ENCODE assay signal across 1 cellular context in the genomic region with DNA sequence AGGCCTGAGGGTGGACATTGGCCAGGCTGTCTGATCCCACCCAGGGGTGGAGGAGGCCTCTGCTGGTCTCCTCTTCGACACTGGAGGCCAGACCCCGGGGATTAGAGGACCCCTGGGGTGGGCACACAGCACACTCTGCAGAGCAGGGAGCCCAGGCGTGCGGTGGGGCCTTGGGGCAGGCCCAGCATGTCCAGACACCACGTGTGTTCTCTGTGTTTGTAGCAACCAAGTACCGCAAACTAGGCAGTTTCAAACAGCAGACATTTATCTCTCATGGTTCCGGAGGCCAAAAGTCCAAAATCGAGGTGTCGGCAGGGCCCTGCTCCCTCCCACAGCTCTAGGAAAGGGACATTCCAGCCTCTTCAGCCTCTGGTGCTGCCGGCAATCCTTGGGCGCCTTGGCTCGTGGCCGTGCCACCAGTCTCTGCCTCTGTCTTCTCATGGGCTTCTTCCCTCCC.
TF ChIP-seq lines count a peak whose summit lies in the region.

No MANE protein-coding gene starts in this region.

TF ChIP-seq in HepG2, 621 proteins besides CTCF, POLR2A, EP300 and RAD21 (continued from another document and continues in another):
- TF ChIP-seq, protein P1, sequence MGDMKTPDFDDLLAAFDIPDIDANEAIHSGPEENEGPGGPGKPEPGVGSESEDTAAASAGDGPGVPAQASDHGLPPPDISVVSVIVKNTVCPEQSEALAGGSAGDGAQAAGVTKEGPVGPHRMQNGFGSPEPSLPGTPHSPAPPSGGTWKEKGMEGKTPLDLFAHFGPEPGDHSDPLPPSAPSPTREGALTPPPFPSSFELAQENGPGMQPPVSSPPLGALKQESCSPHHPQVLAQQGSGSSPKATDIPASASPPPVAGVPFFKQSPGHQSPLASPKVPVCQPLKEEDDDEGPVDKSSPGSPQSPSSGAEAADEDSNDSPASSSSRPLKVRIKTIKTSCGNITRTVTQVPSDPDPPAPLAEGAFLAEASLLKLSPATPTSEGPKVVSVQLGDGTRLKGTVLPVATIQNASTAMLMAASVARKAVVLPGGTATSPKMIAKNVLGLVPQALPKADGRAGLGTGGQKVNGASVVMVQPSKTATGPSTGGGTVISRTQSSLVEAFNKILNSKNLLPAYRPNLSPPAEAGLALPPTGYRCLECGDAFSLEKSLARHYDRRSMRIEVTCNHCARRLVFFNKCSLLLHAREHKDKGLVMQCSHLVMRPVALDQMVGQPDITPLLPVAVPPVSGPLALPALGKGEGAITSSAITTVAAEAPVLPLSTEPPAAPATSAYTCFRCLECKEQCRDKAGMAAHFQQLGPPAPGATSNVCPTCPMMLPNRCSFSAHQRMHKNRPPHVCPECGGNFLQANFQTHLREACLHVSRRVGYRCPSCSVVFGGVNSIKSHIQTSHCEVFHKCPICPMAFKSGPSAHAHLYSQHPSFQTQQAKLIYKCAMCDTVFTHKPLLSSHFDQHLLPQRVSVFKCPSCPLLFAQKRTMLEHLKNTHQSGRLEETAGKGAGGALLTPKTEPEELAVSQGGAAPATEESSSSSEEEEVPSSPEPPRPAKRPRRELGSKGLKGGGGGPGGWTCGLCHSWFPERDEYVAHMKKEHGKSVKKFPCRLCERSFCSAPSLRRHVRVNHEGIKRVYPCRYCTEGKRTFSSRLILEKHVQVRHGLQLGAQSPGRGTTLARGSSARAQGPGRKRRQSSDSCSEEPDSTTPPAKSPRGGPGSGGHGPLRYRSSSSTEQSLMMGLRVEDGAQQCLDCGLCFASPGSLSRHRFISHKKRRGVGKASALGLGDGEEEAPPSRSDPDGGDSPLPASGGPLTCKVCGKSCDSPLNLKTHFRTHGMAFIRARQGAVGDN (CRISPR knock-in tag; IDR thresholded peaks at IDR 0.05): peak; percentile 94
- TF ChIP-seq FOSL2 (CRISPR knock-in tag; IDR thresholded peaks at IDR 0.05): no peak
- peak; percentile 49; the same call in 1 of the 3 replicates for TF ChIP-seq MXI1 (IDR thresholded peaks at IDR 0.05; ENCODE audit: borderline replicate concordance, low read depth, low read length)
- TF ChIP-seq, protein P2, sequence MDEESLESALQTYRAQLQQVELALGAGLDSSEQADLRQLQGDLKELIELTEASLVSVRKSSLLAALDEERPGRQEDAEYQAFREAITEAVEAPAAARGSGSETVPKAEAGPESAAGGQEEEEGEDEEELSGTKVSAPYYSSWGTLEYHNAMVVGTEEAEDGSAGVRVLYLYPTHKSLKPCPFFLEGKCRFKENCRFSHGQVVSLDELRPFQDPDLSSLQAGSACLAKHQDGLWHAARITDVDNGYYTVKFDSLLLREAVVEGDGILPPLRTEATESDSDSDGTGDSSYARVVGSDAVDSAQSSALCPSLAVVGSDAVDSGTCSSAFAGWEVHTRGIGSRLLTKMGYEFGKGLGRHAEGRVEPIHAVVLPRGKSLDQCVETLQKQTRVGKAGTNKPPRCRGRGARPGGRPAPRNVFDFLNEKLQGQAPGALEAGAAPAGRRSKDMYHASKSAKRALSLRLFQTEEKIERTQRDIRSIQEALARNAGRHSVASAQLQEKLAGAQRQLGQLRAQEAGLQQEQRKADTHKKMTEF (CRISPR knock-in tag; IDR thresholded peaks at IDR 0.05): 0 out of 2 replicates have a peak, but pooled peaks have one; percentile 24
- no peak for TF ChIP-seq GATAD1 (CRISPR knock-in tag; IDR thresholded peaks at IDR 0.05)
- TF ChIP-seq MTA3 (CRISPR knock-in tag; IDR thresholded peaks at IDR 0.05): no peak
- TF ChIP-seq ZSCAN30 (CRISPR knock-in tag; IDR thresholded peaks at IDR 0.05): no peak
- no peak for TF ChIP-seq PHF21A (CRISPR knock-in tag; IDR thresholded peaks at IDR 0.05)
- TF ChIP-seq, protein P3, sequence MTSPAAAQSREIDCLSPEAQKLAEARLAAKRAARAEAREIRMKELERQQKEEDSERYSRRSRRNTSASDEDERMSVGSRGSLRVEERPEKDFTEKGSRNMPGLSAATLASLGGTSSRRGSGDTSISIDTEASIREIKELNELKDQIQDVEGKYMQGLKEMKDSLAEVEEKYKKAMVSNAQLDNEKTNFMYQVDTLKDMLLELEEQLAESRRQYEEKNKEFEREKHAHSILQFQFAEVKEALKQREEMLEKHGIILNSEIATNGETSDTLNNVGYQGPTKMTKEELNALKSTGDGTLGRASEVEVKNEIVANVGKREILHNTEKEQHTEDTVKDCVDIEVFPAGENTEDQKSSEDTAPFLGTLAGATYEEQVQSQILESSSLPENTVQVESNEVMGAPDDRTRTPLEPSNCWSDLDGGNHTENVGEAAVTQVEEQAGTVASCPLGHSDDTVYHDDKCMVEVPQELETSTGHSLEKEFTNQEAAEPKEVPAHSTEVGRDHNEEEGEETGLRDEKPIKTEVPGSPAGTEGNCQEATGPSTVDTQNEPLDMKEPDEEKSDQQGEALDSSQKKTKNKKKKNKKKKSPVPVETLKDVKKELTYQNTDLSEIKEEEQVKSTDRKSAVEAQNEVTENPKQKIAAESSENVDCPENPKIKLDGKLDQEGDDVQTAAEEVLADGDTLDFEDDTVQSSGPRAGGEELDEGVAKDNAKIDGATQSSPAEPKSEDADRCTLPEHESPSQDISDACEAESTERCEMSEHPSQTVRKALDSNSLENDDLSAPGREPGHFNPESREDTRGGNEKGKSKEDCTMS (CRISPR knock-in tag; conservative IDR thresholded peaks at IDR 0.05): no peak
- TF ChIP-seq ZNF256 (CRISPR knock-in tag; conservative IDR thresholded peaks at IDR 0.05): no peak
- TF ChIP-seq MYC (CRISPR knock-in tag; IDR thresholded peaks at IDR 0.05; ENCODE audit: borderline replicate concordance): peak; percentile 86
- no peak for TF ChIP-seq JDP2 (CRISPR knock-in tag; IDR thresholded peaks at IDR 0.05; ENCODE audit: borderline replicate concordance)
- TF ChIP-seq RARA (CRISPR knock-in tag; IDR thresholded peaks at IDR 0.05): no peak
- no peak for TF ChIP-seq ZNF724P (CRISPR knock-in tag; IDR thresholded peaks at IDR 0.05; ENCODE audit: borderline replicate concordance)
- no peak for TF ChIP-seq SIX1 (CRISPR knock-in tag; IDR thresholded peaks at IDR 0.05; ENCODE audit: borderline replicate concordance)
- TF ChIP-seq IRF2 (CRISPR knock-in tag; IDR thresholded peaks at IDR 0.05): no peak
- TF ChIP-seq RNF2 (conservative IDR thresholded peaks at IDR 0.05; ENCODE audit: low read depth): 0 out of 2 replicates have a peak, but pooled peaks have one; percentile 65
- TF ChIP-seq STAT5B (CRISPR knock-in tag; IDR thresholded peaks at IDR 0.05): no peak
- no peak for TF ChIP-seq ZNF766 (CRISPR knock-in tag; IDR thresholded peaks at IDR 0.05; ENCODE audit: borderline replicate concordance)
- no peak for TF ChIP-seq ISL2 (CRISPR knock-in tag; IDR thresholded peaks at IDR 0.05)
- TF ChIP-seq CC2D1A (CRISPR knock-in tag; IDR thresholded peaks at IDR 0.05): no peak
- TF ChIP-seq, protein P4, sequence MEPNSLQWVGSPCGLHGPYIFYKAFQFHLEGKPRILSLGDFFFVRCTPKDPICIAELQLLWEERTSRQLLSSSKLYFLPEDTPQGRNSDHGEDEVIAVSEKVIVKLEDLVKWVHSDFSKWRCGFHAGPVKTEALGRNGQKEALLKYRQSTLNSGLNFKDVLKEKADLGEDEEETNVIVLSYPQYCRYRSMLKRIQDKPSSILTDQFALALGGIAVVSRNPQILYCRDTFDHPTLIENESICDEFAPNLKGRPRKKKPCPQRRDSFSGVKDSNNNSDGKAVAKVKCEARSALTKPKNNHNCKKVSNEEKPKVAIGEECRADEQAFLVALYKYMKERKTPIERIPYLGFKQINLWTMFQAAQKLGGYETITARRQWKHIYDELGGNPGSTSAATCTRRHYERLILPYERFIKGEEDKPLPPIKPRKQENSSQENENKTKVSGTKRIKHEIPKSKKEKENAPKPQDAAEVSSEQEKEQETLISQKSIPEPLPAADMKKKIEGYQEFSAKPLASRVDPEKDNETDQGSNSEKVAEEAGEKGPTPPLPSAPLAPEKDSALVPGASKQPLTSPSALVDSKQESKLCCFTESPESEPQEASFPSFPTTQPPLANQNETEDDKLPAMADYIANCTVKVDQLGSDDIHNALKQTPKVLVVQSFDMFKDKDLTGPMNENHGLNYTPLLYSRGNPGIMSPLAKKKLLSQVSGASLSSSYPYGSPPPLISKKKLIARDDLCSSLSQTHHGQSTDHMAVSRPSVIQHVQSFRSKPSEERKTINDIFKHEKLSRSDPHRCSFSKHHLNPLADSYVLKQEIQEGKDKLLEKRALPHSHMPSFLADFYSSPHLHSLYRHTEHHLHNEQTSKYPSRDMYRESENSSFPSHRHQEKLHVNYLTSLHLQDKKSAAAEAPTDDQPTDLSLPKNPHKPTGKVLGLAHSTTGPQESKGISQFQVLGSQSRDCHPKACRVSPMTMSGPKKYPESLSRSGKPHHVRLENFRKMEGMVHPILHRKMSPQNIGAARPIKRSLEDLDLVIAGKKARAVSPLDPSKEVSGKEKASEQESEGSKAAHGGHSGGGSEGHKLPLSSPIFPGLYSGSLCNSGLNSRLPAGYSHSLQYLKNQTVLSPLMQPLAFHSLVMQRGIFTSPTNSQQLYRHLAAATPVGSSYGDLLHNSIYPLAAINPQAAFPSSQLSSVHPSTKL (CRISPR knock-in tag; IDR thresholded peaks at IDR 0.05): no peak
- TF ChIP-seq, protein P5, sequence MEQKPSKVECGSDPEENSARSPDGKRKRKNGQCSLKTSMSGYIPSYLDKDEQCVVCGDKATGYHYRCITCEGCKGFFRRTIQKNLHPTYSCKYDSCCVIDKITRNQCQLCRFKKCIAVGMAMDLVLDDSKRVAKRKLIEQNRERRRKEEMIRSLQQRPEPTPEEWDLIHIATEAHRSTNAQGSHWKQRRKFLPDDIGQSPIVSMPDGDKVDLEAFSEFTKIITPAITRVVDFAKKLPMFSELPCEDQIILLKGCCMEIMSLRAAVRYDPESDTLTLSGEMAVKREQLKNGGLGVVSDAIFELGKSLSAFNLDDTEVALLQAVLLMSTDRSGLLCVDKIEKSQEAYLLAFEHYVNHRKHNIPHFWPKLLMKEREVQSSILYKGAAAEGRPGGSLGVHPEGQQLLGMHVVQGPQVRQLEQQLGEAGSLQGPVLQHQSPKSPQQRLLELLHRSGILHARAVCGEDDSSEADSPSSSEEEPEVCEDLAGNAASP (CRISPR knock-in tag; IDR thresholded peaks at IDR 0.05; ENCODE audit: borderline replicate concordance): no peak
- TF ChIP-seq NCOA2 (CRISPR knock-in tag; IDR thresholded peaks at IDR 0.05): no peak
- no peak for TF ChIP-seq BRCA1 (CRISPR knock-in tag; IDR thresholded peaks at IDR 0.05)
- TF ChIP-seq CHD4 (IDR thresholded peaks at IDR 0.05; ENCODE audit: borderline replicate concordance, low read length): no peak
- TF ChIP-seq TMF1 (CRISPR knock-in tag; IDR thresholded peaks at IDR 0.05; ENCODE audit: low read depth): no peak
- TF ChIP-seq, protein P6, sequence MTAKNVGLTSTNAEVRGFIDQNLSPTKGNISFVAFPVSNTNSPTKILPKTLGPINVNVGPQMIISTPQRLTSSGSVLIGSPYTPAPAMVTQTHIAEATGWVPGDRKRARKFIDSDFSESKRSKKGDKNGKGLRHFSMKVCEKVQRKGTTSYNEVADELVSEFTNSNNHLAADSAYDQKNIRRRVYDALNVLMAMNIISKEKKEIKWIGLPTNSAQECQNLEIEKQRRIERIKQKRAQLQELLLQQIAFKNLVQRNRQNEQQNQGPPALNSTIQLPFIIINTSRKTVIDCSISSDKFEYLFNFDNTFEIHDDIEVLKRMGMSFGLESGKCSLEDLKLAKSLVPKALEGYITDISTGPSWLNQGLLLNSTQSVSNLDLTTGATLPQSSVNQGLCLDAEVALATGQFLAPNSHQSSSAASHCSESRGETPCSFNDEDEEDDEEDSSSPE (CRISPR knock-in tag; IDR thresholded peaks at IDR 0.05): no peak
- TF ChIP-seq, protein P7, sequence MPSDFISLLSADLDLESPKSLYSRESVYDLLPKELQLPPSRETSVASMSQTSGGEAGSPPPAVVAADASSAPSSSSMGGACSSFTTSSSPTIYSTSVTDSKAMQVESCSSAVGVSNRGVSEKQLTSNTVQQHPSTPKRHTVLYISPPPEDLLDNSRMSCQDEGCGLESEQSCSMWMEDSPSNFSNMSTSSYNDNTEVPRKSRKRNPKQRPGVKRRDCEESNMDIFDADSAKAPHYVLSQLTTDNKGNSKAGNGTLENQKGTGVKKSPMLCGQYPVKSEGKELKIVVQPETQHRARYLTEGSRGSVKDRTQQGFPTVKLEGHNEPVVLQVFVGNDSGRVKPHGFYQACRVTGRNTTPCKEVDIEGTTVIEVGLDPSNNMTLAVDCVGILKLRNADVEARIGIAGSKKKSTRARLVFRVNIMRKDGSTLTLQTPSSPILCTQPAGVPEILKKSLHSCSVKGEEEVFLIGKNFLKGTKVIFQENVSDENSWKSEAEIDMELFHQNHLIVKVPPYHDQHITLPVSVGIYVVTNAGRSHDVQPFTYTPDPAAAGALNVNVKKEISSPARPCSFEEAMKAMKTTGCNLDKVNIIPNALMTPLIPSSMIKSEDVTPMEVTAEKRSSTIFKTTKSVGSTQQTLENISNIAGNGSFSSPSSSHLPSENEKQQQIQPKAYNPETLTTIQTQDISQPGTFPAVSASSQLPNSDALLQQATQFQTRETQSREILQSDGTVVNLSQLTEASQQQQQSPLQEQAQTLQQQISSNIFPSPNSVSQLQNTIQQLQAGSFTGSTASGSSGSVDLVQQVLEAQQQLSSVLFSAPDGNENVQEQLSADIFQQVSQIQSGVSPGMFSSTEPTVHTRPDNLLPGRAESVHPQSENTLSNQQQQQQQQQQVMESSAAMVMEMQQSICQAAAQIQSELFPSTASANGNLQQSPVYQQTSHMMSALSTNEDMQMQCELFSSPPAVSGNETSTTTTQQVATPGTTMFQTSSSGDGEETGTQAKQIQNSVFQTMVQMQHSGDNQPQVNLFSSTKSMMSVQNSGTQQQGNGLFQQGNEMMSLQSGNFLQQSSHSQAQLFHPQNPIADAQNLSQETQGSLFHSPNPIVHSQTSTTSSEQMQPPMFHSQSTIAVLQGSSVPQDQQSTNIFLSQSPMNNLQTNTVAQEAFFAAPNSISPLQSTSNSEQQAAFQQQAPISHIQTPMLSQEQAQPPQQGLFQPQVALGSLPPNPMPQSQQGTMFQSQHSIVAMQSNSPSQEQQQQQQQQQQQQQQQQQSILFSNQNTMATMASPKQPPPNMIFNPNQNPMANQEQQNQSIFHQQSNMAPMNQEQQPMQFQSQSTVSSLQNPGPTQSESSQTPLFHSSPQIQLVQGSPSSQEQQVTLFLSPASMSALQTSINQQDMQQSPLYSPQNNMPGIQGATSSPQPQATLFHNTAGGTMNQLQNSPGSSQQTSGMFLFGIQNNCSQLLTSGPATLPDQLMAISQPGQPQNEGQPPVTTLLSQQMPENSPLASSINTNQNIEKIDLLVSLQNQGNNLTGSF (CRISPR knock-in tag; IDR thresholded peaks at IDR 0.05): no peak
- TF ChIP-seq ZBTB20 (CRISPR knock-in tag; IDR thresholded peaks at IDR 0.05; ENCODE audit: borderline replicate concordance, low read depth): no peak
- TF ChIP-seq KDM3A (CRISPR knock-in tag; IDR thresholded peaks at IDR 0.05; ENCODE audit: low read depth): 0 out of 2 replicates have a peak, but pooled peaks have one; percentile 31
- no peak for TF ChIP-seq CBX5 (CRISPR knock-in tag; IDR thresholded peaks at IDR 0.05; ENCODE audit: borderline replicate concordance)
- TF ChIP-seq, protein P8, sequence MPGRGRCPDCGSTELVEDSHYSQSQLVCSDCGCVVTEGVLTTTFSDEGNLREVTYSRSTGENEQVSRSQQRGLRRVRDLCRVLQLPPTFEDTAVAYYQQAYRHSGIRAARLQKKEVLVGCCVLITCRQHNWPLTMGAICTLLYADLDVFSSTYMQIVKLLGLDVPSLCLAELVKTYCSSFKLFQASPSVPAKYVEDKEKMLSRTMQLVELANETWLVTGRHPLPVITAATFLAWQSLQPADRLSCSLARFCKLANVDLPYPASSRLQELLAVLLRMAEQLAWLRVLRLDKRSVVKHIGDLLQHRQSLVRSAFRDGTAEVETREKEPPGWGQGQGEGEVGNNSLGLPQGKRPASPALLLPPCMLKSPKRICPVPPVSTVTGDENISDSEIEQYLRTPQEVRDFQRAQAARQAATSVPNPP (CRISPR knock-in tag; IDR thresholded peaks at IDR 0.05): no peak
